Comparison of ENCODE assay signal across 6 cellular contexts in genomic region chr15:38635170-38635569, GRCh38.
"Had no signal": no experiment of that assay in that cellular context is flagged by ENCODE, and none has a peak within 500 bp of the region (broad histone marks: within the 10 kb centered on the region; RNA-seq: fewer than 3 reads in every experiment).

No MANE protein-coding gene starts in this region.

- H3K4me3 Mint-ChIP-seq: GM23338, H9, IgD-negative memory B cell had no signal

- H2AFZ ChIP-seq: GM23338 had no signal

- H3K27me3 Mint-ChIP-seq: IgD-negative memory B cell had no signal

- H3K4me2 ChIP-seq: GM23338 had no signal

- ATAC-seq: GM23338, HepG2 had no signal

- H3K36me3 Mint-ChIP-seq: IgD-negative memory B cell had no signal

- H3K4me1 Mint-ChIP-seq: GM23338 had no signal

- H3K4me3 ChIP-seq: GM23338 had no signal

- H3K27ac Mint-ChIP-seq: GM23338, H9, IgD-negative memory B cell had no signal

- H3K9me3 Mint-ChIP-seq: GM23338, H9 had no signal

- DNase-seq: H9, HCEC 1CT had no signal

- H3K27ac ChIP-seq: HL-60 had no signal
